In the genomic region with DNA sequence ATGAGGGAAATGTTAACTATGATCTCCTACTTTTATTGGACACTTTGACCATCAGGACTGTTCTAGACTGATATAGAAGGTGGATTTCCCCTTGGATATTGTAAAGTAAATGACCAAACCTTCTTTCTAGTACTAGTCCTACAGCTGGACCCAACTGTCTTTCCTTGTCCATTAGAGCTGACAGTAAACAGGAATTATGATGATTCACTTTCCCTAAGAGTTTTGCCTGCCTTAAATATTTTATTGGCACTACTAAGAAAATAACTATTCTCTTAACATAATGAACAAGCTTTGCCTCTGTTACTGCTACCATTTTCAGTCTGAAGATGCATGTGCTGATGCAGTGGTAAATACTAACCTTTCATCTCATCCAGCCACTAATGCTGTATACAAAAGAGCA, we compare ENCODE assay signal across 19 cellular contexts.
A peak's percentile ranks its signal among the peaks of the same experiment; 100 is the strongest.
DNase-seq lines count a peak whose midpoint lies in the region; ATAC-seq and TF ChIP-seq lines count a peak whose summit lies in the region.
"Had no signal": no experiment of that assay in that cellular context is flagged by ENCODE, and none has a peak within 500 bp of the region (broad histone marks: within the 10 kb centered on the region; RNA-seq: fewer than 3 reads in every experiment).

No MANE protein-coding gene starts in this region.

- no peaks in the 10 kb centered on the region for H3K36me3 Mint-ChIP-seq in type B pancreatic cell
- H3K36me3 Mint-ChIP-seq: CD4-positive, alpha-beta memory T cell had no signal

- no peak overlapping the region for H3K4me2 ChIP-seq in PC-3 (ENCODE audit: low read length)
- H3K4me2 ChIP-seq: GM23338 had no signal

- H3K27ac ChIP-seq in ACC112 (ENCODE audit: low read depth, low read length) = no peak overlapping the region
- H3K27ac ChIP-seq in PC-3 (ENCODE audit: low read length) = no peak overlapping the region
- H3K27ac ChIP-seq: 22Rv1 had no signal

- no TSS peak for BruUV-seq in PC-3 (replicated peaks; lab: Mats Ljungman, UMichigan)

- ATAC-seq in PC-3 (peak; percentile 54), HG03045 (IDR thresholded peaks at IDR 0.05; ENCODE audit: unreplicated experiment) (no peak), GM21528 (IDR thresholded peaks at IDR 0.05; ENCODE audit: low FRiP score, unreplicated experiment) (no peak)
- ATAC-seq: GM12878, GM23338 had no signal

- no peak overlapping the region for H3K4me3 Mint-ChIP-seq in type B pancreatic cell
- H3K4me3 Mint-ChIP-seq: CD4-positive, alpha-beta memory T cell; GM23338; H9; HFFc6 had no signal

- peak; percentile 17 for DNase-seq in HCEC 1CT
- peak; percentile 47 for DNase-seq in PC-3
- DNase-seq in type B pancreatic cell (ENCODE audit: extremely low spot score, unreplicated experiment) = no peak
- DNase-seq: ACHN; C1 segment of cervical spinal cord; Calu3; CD4-positive, alpha-beta memory T cell; COR-L47; DMS53; DMS79 treated with DMSO at 0.1 percent for 48 hours; GDM1; H9; HFFc6 had no signal

- no peaks in the 10 kb centered on the region for H3K9me3 ChIP-seq in PC-3 (ENCODE audit: low read length)

- H3K9me2 ChIP-seq in PC-3 (replicated peaks; ENCODE audit: low read length) = 0 out of 2 replicates have a peak, but pooled peaks cover 4% of the 10 kb centered on the region

- H3F3A ChIP-seq in PC-3 (ENCODE audit: low read length, unreplicated experiment) = no peaks in the 10 kb centered on the region

- no peaks in the 10 kb centered on the region for H4K20me1 ChIP-seq in PC-3 (ENCODE audit: low read length)

- H3K4me1 ChIP-seq in ACC112 (ENCODE audit: control insufficient read depth, insufficient read depth, low read length, unreplicated experiment) (peaks cover 6% of the 10 kb centered on the region), PC-3 (ENCODE audit: insufficient read depth, low read length) (peaks cover 31% of the 10 kb centered on the region)

- intact Hi-C loops in PC-3 (cut with micrococcal nuclease) = loop anchor here (5.0 kb wide), 1 partner anchor 328 kb away; no protein-coding TSS in a partner anchor

- H3K79me2 ChIP-seq in ACC112 (ENCODE audit: control insufficient read depth, insufficient read depth, low read length, unreplicated experiment) = no peaks in the 10 kb centered on the region
- no peaks in the 10 kb centered on the region for H3K79me2 ChIP-seq in PC-3 (ENCODE audit: low read length)

- H3K27me3 Mint-ChIP-seq in type B pancreatic cell = no peaks in the 10 kb centered on the region
- H3K27me3 Mint-ChIP-seq: CD4-positive, alpha-beta memory T cell had no signal

- H3K27me3 ChIP-seq in ACC112 (ENCODE audit: insufficient read depth, low read length) (no peaks in the 10 kb centered on the region), PC-3 (ENCODE audit: low read length) (no peaks in the 10 kb centered on the region)

- POLR2A ChIA-PET in PC-3 (lab: Charles Lee; ENCODE audit: unreplicated experiment) = no interaction called here

- H3K27ac Mint-ChIP-seq in type B pancreatic cell = no peak overlapping the region
- H3K27ac Mint-ChIP-seq: CD4-positive, alpha-beta memory T cell; GM23338; H9; HFFc6 had no signal

- H2AFZ ChIP-seq in ACC112 (ENCODE audit: low read length, unreplicated experiment) (peak overlapping the region; percentile 12), PC-3 (ENCODE audit: low read length) (no peak overlapping the region)
- H2AFZ ChIP-seq: GM23338 had no signal

- CTCF ChIA-PET in PC-3 (lab: Charles Lee) = no interaction called here

- H3K36me3 ChIP-seq in ACC112 (ENCODE audit: insufficient read depth, low read length) = no peaks in the 10 kb centered on the region
- no peaks in the 10 kb centered on the region for H3K36me3 ChIP-seq in PC-3 (ENCODE audit: low read depth, low read length)

- no peaks in the 10 kb centered on the region for H3K4me1 Mint-ChIP-seq in type B pancreatic cell (ENCODE audit: unreplicated experiment)
- H3K4me1 Mint-ChIP-seq: CD4-positive, alpha-beta memory T cell; GM23338 had no signal

- no peak overlapping the region for H3K9ac ChIP-seq in PC-3 (ENCODE audit: low read length)

- TF ChIP-seq CTCF in PC-3 (conservative IDR thresholded peaks at IDR 0.05; ENCODE audit: low read depth, low read length) (no peak), type B pancreatic cell (conservative IDR thresholded peaks at IDR 0.05) (no peak)

- H3K9me3 Mint-ChIP-seq in type B pancreatic cell = peaks cover 3% of the 10 kb centered on the region
- H3K9me3 Mint-ChIP-seq: GM23338, H9 had no signal

- H3K4me3 ChIP-seq in ACC112 (ENCODE audit: low read depth, low read length) (no peak overlapping the region), PC-3 (ENCODE audit: low read length) (no peak overlapping the region)
- H3K4me3 ChIP-seq: GM12878, GM23338 had no signal
